ENCODE assay signal across 13 cellular contexts in the genomic region with DNA sequence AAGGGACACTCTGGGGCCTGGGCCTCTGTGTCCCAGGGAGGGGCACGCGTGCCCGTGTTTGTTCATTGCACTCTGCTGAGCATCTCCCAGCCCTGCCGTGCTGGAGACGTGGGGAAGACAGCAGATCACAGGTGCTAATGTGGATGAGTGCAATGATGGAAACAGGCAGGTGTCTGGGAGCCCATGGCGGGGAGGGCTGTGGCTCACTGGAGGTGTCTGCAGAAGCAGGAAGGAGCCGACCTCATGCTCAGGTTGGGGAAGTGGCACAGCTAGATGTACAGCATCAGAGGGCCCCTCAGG.
"Had no signal": no experiment of that assay in that cellular context is flagged by ENCODE, and none has a peak within 500 bp of the region (broad histone marks: within the 10 kb centered on the region; RNA-seq: fewer than 3 reads in every experiment).

No MANE protein-coding gene starts in this region.

- H3K27ac Mint-ChIP-seq: activated CD4-positive, alpha-beta T cell treated with anti-CD3 and anti-CD28 coated beads, Interleukin-2, amount 10 ng/mL, durations not matched to agents 7 days and 5 days; T-helper 2 cell treated with Interferon-gamma antibody and Interleukin-4, amounts not matched to agents 5 μg/mL and 100 μg/mL, for 36 hours had no signal

- H3K4me3 Mint-ChIP-seq: activated CD4-positive, alpha-beta T cell treated with anti-CD3 and anti-CD28 coated beads, Interleukin-2, amount 10 ng/mL, durations not matched to agents 7 days and 5 days; memory B cell; nephron; T-helper 2 cell treated with Interferon-gamma antibody and Interleukin-4, amounts not matched to agents 5 μg/mL and 100 μg/mL, for 36 hours had no signal

- H3K4me1 Mint-ChIP-seq: nephron had no signal

- H3K27me3 Mint-ChIP-seq: activated CD4-positive, alpha-beta T cell treated with anti-CD3 and anti-CD28 coated beads, Interleukin-2, amount 10 ng/mL, durations not matched to agents 7 days and 5 days; memory B cell had no signal

- H3K4me1 ChIP-seq: left ventricle myocardium inferior, pancreas, vagina had no signal

- H3K4me3 ChIP-seq: esophagus muscularis mucosa, left ventricle myocardium inferior, pancreas, tibial nerve, vagina had no signal

- H3K27me3 ChIP-seq: esophagus muscularis mucosa, pancreas, tibial nerve, vagina had no signal

- H3K9me3 ChIP-seq: esophagus muscularis mucosa, left ventricle myocardium inferior, pancreas, tibial nerve, vagina had no signal

- H3K27ac ChIP-seq: esophagus muscularis mucosa, left ventricle myocardium inferior, pancreas, tibial nerve, vagina had no signal

- DNase-seq: activated CD4-positive, alpha-beta T cell treated with anti-CD3 and anti-CD28 coated beads, Interleukin-2, amount 10 ng/mL, durations not matched to agents 7 days and 5 days; activated naive CD4-positive, alpha-beta T cell treated with Interleukin-2 at 50 U/mL for 16 hours; hippocampal formation; left ventricle myocardium inferior; stimulated activated CD4-positive, alpha-beta T cell treated with anti-CD3 and anti-CD28 coated beads, Interleukin-2, amount 100 ng/mL, for 48 hours; stimulated activated naive CD4-positive, alpha-beta T cell had no signal

- H3K9me3 Mint-ChIP-seq: activated CD4-positive, alpha-beta T cell treated with anti-CD3 and anti-CD28 coated beads, Interleukin-2, amount 10 ng/mL, durations not matched to agents 7 days and 5 days; memory B cell; nephron; T-helper 2 cell treated with Interferon-gamma antibody and Interleukin-4, amounts not matched to agents 5 μg/mL and 100 μg/mL, for 36 hours had no signal
